1 cellular context compared by ENCODE assay signal in the genomic region with DNA sequence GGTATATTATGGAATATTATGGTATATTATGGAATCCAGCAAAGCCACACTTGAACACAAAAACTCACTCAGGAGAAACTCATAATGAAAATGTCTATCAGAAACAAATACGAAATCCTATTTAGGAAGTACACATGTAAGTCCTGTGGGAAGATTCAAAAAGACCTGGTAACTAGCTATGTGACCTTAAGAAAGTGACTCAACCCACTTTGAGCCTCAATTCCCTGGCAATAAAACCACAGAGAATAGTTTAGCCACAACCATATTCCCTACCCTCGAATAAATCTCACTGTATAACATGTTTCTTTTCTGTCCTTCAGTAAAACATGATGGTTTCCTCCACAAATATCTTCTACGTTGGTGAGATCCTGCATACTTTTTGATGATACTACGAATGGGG.
TF ChIP-seq lines count a peak whose summit lies in the region.

No MANE protein-coding gene starts in this region.

TF ChIP-seq in IMR-90, 13 proteins besides CTCF, POLR2A, EP300 and RAD21:
- TF ChIP-seq SMC3 (IDR thresholded peaks at IDR 0.05; ENCODE audit: low read depth, low read length) = no peak
- no peak for TF ChIP-seq MXI1 (IDR thresholded peaks at IDR 0.05; ENCODE audit: borderline replicate concordance, low read depth, low read length)
- TF ChIP-seq CEBPB (IDR thresholded peaks at IDR 0.05; ENCODE audit: low read depth, low read length) = no peak
- no peak for TF ChIP-seq MAFK (IDR thresholded peaks at IDR 0.05; ENCODE audit: low read depth, low read length)
- no peak for TF ChIP-seq RFX5 (IDR thresholded peaks at IDR 0.05; ENCODE audit: low read depth, low read length)
- TF ChIP-seq RCOR1 (IDR thresholded peaks at IDR 0.05; ENCODE audit: insufficient replicate concordance, low read length) = no peak
- TF ChIP-seq, protein P1, sequence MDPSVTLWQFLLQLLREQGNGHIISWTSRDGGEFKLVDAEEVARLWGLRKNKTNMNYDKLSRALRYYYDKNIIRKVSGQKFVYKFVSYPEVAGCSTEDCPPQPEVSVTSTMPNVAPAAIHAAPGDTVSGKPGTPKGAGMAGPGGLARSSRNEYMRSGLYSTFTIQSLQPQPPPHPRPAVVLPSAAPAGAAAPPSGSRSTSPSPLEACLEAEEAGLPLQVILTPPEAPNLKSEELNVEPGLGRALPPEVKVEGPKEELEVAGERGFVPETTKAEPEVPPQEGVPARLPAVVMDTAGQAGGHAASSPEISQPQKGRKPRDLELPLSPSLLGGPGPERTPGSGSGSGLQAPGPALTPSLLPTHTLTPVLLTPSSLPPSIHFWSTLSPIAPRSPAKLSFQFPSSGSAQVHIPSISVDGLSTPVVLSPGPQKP (IDR thresholded peaks at IDR 0.05; ENCODE audit: borderline replicate concordance, low read depth, low read length) = no peak
- TF ChIP-seq, protein P2, sequence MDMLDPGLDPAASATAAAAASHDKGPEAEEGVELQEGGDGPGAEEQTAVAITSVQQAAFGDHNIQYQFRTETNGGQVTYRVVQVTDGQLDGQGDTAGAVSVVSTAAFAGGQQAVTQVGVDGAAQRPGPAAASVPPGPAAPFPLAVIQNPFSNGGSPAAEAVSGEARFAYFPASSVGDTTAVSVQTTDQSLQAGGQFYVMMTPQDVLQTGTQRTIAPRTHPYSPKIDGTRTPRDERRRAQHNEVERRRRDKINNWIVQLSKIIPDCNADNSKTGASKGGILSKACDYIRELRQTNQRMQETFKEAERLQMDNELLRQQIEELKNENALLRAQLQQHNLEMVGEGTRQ (IDR thresholded peaks at IDR 0.05; ENCODE audit: low read depth, low read length) = no peak
- TF ChIP-seq NFE2L2 (IDR thresholded peaks at IDR 0.05; ENCODE audit: low read depth, low read length) = no peak
- no peak for TF ChIP-seq FOS (IDR thresholded peaks at IDR 0.05; ENCODE audit: low read depth, low read length)
- no peak for TF ChIP-seq BHLHE40 (IDR thresholded peaks at IDR 0.05; ENCODE audit: low read depth, low read length)
- no peak for TF ChIP-seq CHD1 (IDR thresholded peaks at IDR 0.05; ENCODE audit: low read depth, low read length)
- TF ChIP-seq MAZ (IDR thresholded peaks at IDR 0.05; ENCODE audit: borderline replicate concordance, low read depth, low read length) = no peak
